In the genomic region with DNA sequence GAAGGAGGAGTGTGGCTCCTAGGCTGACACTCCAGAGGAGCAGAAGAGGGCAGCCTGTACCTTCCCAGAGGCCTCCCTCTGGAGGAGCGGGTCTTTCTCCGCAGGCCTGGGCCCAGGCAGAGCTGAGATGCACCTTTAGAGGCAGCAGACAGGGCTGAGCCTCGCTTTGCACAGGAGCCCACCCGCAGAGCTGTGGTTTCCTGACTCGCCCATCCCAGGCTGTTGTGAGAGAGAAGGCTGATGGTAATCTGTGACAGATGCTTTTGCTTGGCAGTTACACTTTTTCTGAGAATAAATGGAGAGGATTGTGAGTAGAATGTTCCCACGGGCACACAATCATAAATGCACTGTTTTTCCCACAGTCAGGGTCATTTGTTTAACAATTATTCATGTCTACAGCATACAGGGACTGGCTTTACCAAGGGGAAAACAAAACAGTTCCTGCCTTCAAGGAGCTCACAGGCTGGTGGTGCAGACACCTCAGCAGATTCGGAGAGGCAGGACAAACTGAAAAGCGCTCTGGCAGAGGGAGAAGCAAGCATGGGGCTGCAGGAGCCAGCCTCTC, we compare ENCODE assay signal across 8 cellular contexts. TPM values are rescaled to one million over a fixed set of nuclear protein-coding genes. Genes with fewer than 3 reads are reported as not detected.
DNase-seq lines count a peak whose midpoint lies in the region; ATAC-seq and TF ChIP-seq lines count a peak whose summit lies in the region.

No MANE protein-coding gene starts in this region.

- peak; percentile 42 for ATAC-seq in GM21529 (IDR thresholded peaks at IDR 0.05; ENCODE audit: unreplicated experiment)

- H3K4me3 ChIP-seq in NB4 (ENCODE audit: low read depth, low read length): peak overlapping the region; percentile 30

- H3K4me1 Mint-ChIP-seq in endothelial cell (ENCODE audit: unreplicated experiment): peaks cover 48% of the 10 kb centered on the region

- no peak for TF ChIP-seq POLR2A in NB4 (IDR thresholded peaks at IDR 0.05; ENCODE audit: extremely low read depth, insufficient read length)

- H3K36me3 Mint-ChIP-seq in endothelial cell (ENCODE audit: low read depth, unreplicated experiment): no peaks in the 10 kb centered on the region

- H3K27me3 Mint-ChIP-seq in endothelial cell (ENCODE audit: unreplicated experiment): peaks cover 10% of the 10 kb centered on the region

- no peaks in the 10 kb centered on the region for H3K9me3 Mint-ChIP-seq in endothelial cell (ENCODE audit: unreplicated experiment)

- H3K4me3 Mint-ChIP-seq in endothelial cell (ENCODE audit: unreplicated experiment): no peak overlapping the region

- DNase-seq in AG20443 (ENCODE audit: low spot score) (peak; percentile 66), NB4 (ENCODE audit: low read depth) (peak; percentile 95), endothelial cell (ENCODE audit: low spot score) (no peak), NCI-H2081 treated with DMSO at 0.1 percent for 48 hours (lab: John Stamatoyannopoulos, UW) (no peak), OCI-M2 (lab: John Stamatoyannopoulos, UW; ENCODE audit: unreplicated experiment) (no peak)
- DNase-seq in activated CD8-positive, alpha-beta memory T cell treated with anti-CD3 and anti-CD28 coated beads for 24 hours: peak; percentile 86
- peak; percentile 55 for DNase-seq in stimulated activated CD4-positive, alpha-beta T cell treated with anti-CD3 and anti-CD28 coated beads, Interleukin-12 subunit alpha, Interleukin-12 subunit beta, amount 100 ng/mL, for 4 hours

- peak overlapping the region; percentile 49 for H3K27ac Mint-ChIP-seq in endothelial cell (ENCODE audit: unreplicated experiment)

- TF ChIP-seq CTCF in NB4 (IDR thresholded peaks at IDR 0.05; ENCODE audit: low read depth, low read length) (no peak), endothelial cell (IDR thresholded peaks at IDR 0.05; ENCODE audit: unreplicated experiment) (no peak)

RNA-seq across cellular contexts. Expression of a gene that starts 13.9 kb away (rescaled TPM):
- total RNA-seq in endothelial cell (ENCODE audit: unreplicated experiment): 142 TPM

Comparison
In these comparisons a context has a peak if more than half of its experiments do, and no peak if none do; other contexts are left out.
1. DNase-seq: peak in AG20443 (single experiment), NB4 (single experiment), activated CD8-positive, alpha-beta memory T cell treated with anti-CD3 and anti-CD28 coated beads for 24 hours (single experiment) and stimulated activated CD4-positive, alpha-beta T cell treated with anti-CD3 and anti-CD28 coated beads, Interleukin-12 subunit alpha, Interleukin-12 subunit beta, amount 100 ng/mL, for 4 hours (single experiment); none in endothelial cell (single experiment), NCI-H2081 treated with DMSO at 0.1 percent for 48 hours (single experiment) and OCI-M2 (single experiment).